ENCODE assay signal across 27 cellular contexts in the genomic region with DNA sequence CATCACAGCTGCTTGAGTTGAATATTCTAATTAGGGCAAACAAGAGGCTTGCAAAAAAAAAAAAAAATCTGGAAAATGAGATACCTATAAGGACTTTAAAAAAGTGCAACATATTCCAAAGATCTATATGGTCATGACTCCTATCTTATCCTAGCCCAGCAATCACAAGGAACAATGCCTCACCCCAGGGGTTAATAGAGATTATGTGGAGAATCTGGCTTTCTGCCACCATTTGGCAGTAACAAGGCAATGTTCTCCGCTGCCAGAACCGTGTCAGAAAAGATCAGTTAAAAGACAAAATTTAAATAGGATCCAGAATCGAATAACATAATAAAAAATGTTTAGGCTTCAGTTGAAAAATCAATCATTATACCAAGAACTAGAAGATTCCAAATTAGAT.
"Had no signal": no experiment of that assay in that cellular context is flagged by ENCODE, and none has a peak within 500 bp of the region (broad histone marks: within the 10 kb centered on the region; RNA-seq: fewer than 3 reads in every experiment).

No MANE protein-coding gene starts in this region.

- H3K9me3 ChIP-seq: lower lobe of right lung, neutrophil, ovary, right atrium auricular region, right lobe of liver, testis, thyroid gland, transverse colon, upper lobe of left lung had no signal

- H3K4me3 ChIP-seq: lower lobe of right lung, neural progenitor cell, ovary, right atrium auricular region, right lobe of liver, stomach, testis, thyroid gland, transverse colon, upper lobe of left lung had no signal

- DNase-seq: hippocampal formation; kidney glomerular epithelial cell; left cardiac atrium; lower lobe of right lung; mammary epithelial cell; mesenchymal stem cell; naive B cell; natural killer cell; nephron progenitor cell; occipital lobe; ovary; right lobe of liver; stimulated activated CD4-positive, alpha-beta T cell treated with anti-CD3 and anti-CD28 coated beads, Interleukin-12 subunit alpha, Interleukin-12 subunit beta, amount 100 ng/mL, for 4 hours; stimulated activated CD4-positive, alpha-beta T cell treated with anti-CD3 and anti-CD28 coated beads, Interleukin-15, amount 100 ng/mL, for 24 hours; stimulated activated CD4-positive, alpha-beta T cell treated with anti-CD3 and anti-CD28 coated beads, Interleukin-2, amount 100 ng/mL, for 24 hours; stimulated activated CD4-positive, alpha-beta T cell treated with anti-CD3 and anti-CD28 coated beads, Interleukin-4, amount 100 ng/mL, for 1 hour; stimulated activated naive B cell treated with anti-CD40 and anti-IgM and Interleukin-4, amounts not matched to agents 10 μg/mL and 1 μg/mL and 100 μg/mL, for 72 hours; stimulated activated naive CD8-positive, alpha-beta T cell treated with anti-CD3 and anti-CD28 coated beads, Interleukin-15, Interleukin-2, amounts not matched to agents 100 U/mL and 50 U/mL, for 24 hours; stomach; testis; thyroid gland; transverse colon had no signal

- H3K27ac ChIP-seq: lower lobe of right lung, neural progenitor cell, neutrophil, ovary, right atrium auricular region, right lobe of liver, stomach, testis, thyroid gland, transverse colon, upper lobe of left lung had no signal

- ATAC-seq: left cardiac atrium; left lobe of liver; lower lobe of right lung; natural killer cell; right lobe of liver; stimulated activated naive B cell treated with anti-CD40 and anti-IgM and Interleukin-4, amounts not matched to agents 10 μg/mL and 1 μg/mL and 100 μg/mL, for 72 hours; stimulated activated naive CD8-positive, alpha-beta T cell treated with anti-CD3 and anti-CD28 coated beads, Interleukin-15, Interleukin-2, amounts not matched to agents 100 U/mL and 50 U/mL, for 24 hours had no signal

- H3K4me2 ChIP-seq: neural progenitor cell had no signal

- H3K4me1 ChIP-seq: lower lobe of right lung, neural progenitor cell, right atrium auricular region, right lobe of liver, stomach, testis, thyroid gland, transverse colon, upper lobe of left lung had no signal

- H2AFZ ChIP-seq: neural progenitor cell had no signal

- H3K36me3 ChIP-seq: lower lobe of right lung, neural progenitor cell, neutrophil, ovary, right atrium auricular region, right lobe of liver, stomach, thyroid gland, transverse colon, upper lobe of left lung had no signal

- H3K27me3 ChIP-seq: neural progenitor cell, neutrophil, ovary, right atrium auricular region, right lobe of liver, stomach, testis, thyroid gland, transverse colon, upper lobe of left lung had no signal

- H3K9ac ChIP-seq: neural progenitor cell had no signal
